16 cellular contexts compared by ENCODE assay signal in the genomic region with DNA sequence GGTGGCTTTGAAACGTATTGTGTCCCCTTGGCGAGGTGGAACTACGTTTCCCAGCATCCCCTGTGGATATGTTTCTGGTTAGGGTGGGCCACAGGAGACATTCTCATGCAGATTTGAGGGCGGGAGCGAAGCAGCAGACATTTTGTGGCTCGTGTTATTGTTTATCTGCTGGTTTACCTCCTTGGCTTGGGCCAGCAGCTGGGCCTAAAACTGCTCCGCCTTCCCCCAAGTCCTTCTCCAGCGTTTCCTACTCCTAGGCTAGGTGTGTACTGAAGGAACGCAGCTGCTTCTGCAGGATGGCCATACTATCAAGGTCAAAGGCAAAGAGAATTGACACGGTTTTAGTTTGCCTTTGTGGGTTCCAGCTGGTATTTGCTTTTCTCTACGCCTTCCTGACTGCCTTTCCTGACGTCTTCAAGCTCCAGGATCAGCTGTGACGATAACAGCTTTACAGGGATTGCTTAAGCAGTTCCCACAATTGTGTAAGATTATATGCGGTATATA. TPM values are rescaled to one million over a fixed set of nuclear protein-coding genes. Genes with fewer than 3 reads are reported as not detected.
DNase-seq lines count a peak whose midpoint lies in the region; ATAC-seq and TF ChIP-seq lines count a peak whose summit lies in the region.
"Had no signal": no experiment of that assay in that cellular context is flagged by ENCODE, and none has a peak within 500 bp of the region (broad histone marks: within the 10 kb centered on the region; RNA-seq: fewer than 3 reads in every experiment).

No MANE protein-coding gene starts in this region.

- H3K27me3 Mint-ChIP-seq in progenitor cell of endocrine pancreas, result no peaks in the 10 kb centered on the region
- H3K27me3 Mint-ChIP-seq in activated CD8-positive, alpha-beta T cell treated with anti-CD3 and anti-CD28 coated beads, Interleukin-2, amount 10 ng/mL, durations not matched to agents 7 days and 5 days (ENCODE audit: low read depth), result peaks cover 5% of the 10 kb centered on the region
- H3K27me3 Mint-ChIP-seq: type B pancreatic cell had no signal

- H3K4me3 Mint-ChIP-seq in progenitor cell of endocrine pancreas (ENCODE audit: low read depth), result peak overlapping the region; percentile 62
- no peak overlapping the region for H3K4me3 Mint-ChIP-seq in activated CD8-positive, alpha-beta T cell treated with anti-CD3 and anti-CD28 coated beads, Interleukin-2, amount 10 ng/mL, durations not matched to agents 7 days and 5 days
- H3K4me3 Mint-ChIP-seq: immature natural killer cell; stimulated activated effector memory CD8-positive, alpha-beta T cell treated with anti-CD3 and anti-CD28 coated beads, Interleukin-12 subunit alpha, Interleukin-12 subunit beta, amount 100 ng/mL, for 72 hours; type B pancreatic cell had no signal

- H3K4me1 Mint-ChIP-seq in progenitor cell of endocrine pancreas (ENCODE audit: low read depth), result no peaks in the 10 kb centered on the region
- no peaks in the 10 kb centered on the region for H3K4me1 Mint-ChIP-seq in activated CD8-positive, alpha-beta T cell treated with anti-CD3 and anti-CD28 coated beads, Interleukin-2, amount 10 ng/mL, durations not matched to agents 7 days and 5 days (ENCODE audit: low read depth)
- H3K4me1 Mint-ChIP-seq: immature natural killer cell; stimulated activated effector memory CD8-positive, alpha-beta T cell treated with anti-CD3 and anti-CD28 coated beads, Interleukin-12 subunit alpha, Interleukin-12 subunit beta, amount 100 ng/mL, for 72 hours had no signal

- no peaks in the 10 kb centered on the region for H3K9me3 Mint-ChIP-seq in progenitor cell of endocrine pancreas (ENCODE audit: low read depth)
- H3K9me3 Mint-ChIP-seq in activated CD8-positive, alpha-beta T cell treated with anti-CD3 and anti-CD28 coated beads, Interleukin-2, amount 10 ng/mL, durations not matched to agents 7 days and 5 days (ENCODE audit: insufficient read depth), result no peaks in the 10 kb centered on the region
- H3K9me3 Mint-ChIP-seq: immature natural killer cell; stimulated activated effector memory CD8-positive, alpha-beta T cell treated with anti-CD3 and anti-CD28 coated beads, Interleukin-12 subunit alpha, Interleukin-12 subunit beta, amount 100 ng/mL, for 72 hours; type B pancreatic cell had no signal

- peak; percentile 49 to 90 for DNase-seq in cardiac muscle cell (ENCODE audit: low read depth in 1 of 2, low spot score in 1 of 2)
- DNase-seq in heart right ventricle, result no peak
- peak; percentile 31 for DNase-seq in SK-N-DZ (ENCODE audit: low spot score)
- peak; percentile 75 for DNase-seq in iPS DF 4.7 (ENCODE audit: extremely low read depth, low spot score)
- no peak for DNase-seq in progenitor cell of endocrine pancreas (ENCODE audit: low spot score, unreplicated experiment)
- DNase-seq in posterior cingulate gyrus, result no peak
- DNase-seq in activated CD8-positive, alpha-beta T cell treated with anti-CD3 and anti-CD28 coated beads, Interleukin-2, amount 10 ng/mL, durations not matched to agents 7 days and 5 days, result no peak
- DNase-seq: ACHN; activated effector memory CD4-positive, alpha-beta T cell treated with Interleukin-2 at 50 U/mL for 16 hours; immature natural killer cell; NCI-H2107 had no signal

- H3K4me1 ChIP-seq in cardiac muscle cell (ENCODE audit: low read depth), result no peaks in the 10 kb centered on the region
- peaks cover 0 to 35% (median 0%) of the 10 kb centered on the region in 9 donors for H3K4me1 ChIP-seq in heart right ventricle
- H3K4me1 ChIP-seq: ascending aorta, esophagus muscularis mucosa had no signal

- no peak for ATAC-seq in heart right ventricle
- no peak for ATAC-seq in HG02642 (IDR thresholded peaks at IDR 0.05; ENCODE audit: poor library complexity, unreplicated experiment)
- ATAC-seq in activated CD8-positive, alpha-beta T cell treated with anti-CD3 and anti-CD28 coated beads, Interleukin-2, amount 10 ng/mL, durations not matched to agents 7 days and 5 days, result no peak
- ATAC-seq: stimulated activated effector memory CD8-positive, alpha-beta T cell treated with anti-CD3 and anti-CD28 coated beads, Interleukin-12 subunit alpha, Interleukin-12 subunit beta, amount 100 ng/mL, for 72 hours had no signal

- H3K36me3 Mint-ChIP-seq in progenitor cell of endocrine pancreas (ENCODE audit: insufficient read depth), result no peaks in the 10 kb centered on the region
- no peaks in the 10 kb centered on the region for H3K36me3 Mint-ChIP-seq in activated CD8-positive, alpha-beta T cell treated with anti-CD3 and anti-CD28 coated beads, Interleukin-2, amount 10 ng/mL, durations not matched to agents 7 days and 5 days (ENCODE audit: low read depth)
- H3K36me3 Mint-ChIP-seq: immature natural killer cell; stimulated activated effector memory CD8-positive, alpha-beta T cell treated with anti-CD3 and anti-CD28 coated beads, Interleukin-12 subunit alpha, Interleukin-12 subunit beta, amount 100 ng/mL, for 72 hours; type B pancreatic cell had no signal

- intact Hi-C loops in heart right ventricle (cut with DNase I), result loop anchor here in 1 of 10 donors (10.0 kb wide), 1 partner anchor 62 kb away; no protein-coding TSS in a partner anchor
- intact Hi-C loops in posterior cingulate gyrus (cut with DNase I), result no loop called here

- POLR2A ChIA-PET in activated CD8-positive, alpha-beta T cell treated with anti-CD3 and anti-CD28 coated beads, Interleukin-2, amount 10 ng/mL, durations not matched to agents 7 days and 5 days (lab: Charles Lee), result interaction anchor here (1.2 kb wide), 1 partner anchor 17 kb away, joined by 6 read pairs; a partner anchor contains a TSS

- WGBS in heart right ventricle, 2 donors, result 77 to 78% methylated on average over 14 of the region's 14 CpGs

- H3K4me3 ChIP-seq in cardiac muscle cell, result no peak overlapping the region
- no peak overlapping the region for H3K4me3 ChIP-seq in heart right ventricle
- H3K4me3 ChIP-seq: ascending aorta, esophagus muscularis mucosa had no signal

- no peak for TF ChIP-seq CTCF in cardiac muscle cell (IDR thresholded peaks at IDR 0.05; ENCODE audit: low read depth, low read length)
- no peak for TF ChIP-seq CTCF in heart right ventricle (IDR thresholded peaks at IDR 0.05)
- no peak for TF ChIP-seq CTCF in progenitor cell of endocrine pancreas (IDR thresholded peaks at IDR 0.05; ENCODE audit: unreplicated experiment)

- H3K36me3 ChIP-seq in cardiac muscle cell (no peaks in the 10 kb centered on the region), heart right ventricle (no peaks in the 10 kb centered on the region)
- H3K36me3 ChIP-seq: ascending aorta, esophagus muscularis mucosa had no signal

- no peak overlapping the region for H3K27ac ChIP-seq in cardiac muscle cell
- no peak overlapping the region for H3K27ac ChIP-seq in heart right ventricle
- H3K27ac ChIP-seq: ascending aorta, esophagus muscularis mucosa had no signal

- H3K27me3 ChIP-seq in cardiac muscle cell, result no peaks in the 10 kb centered on the region
- no peaks in the 10 kb centered on the region for H3K27me3 ChIP-seq in heart right ventricle
- H3K27me3 ChIP-seq: ascending aorta, esophagus muscularis mucosa had no signal

- H3K27ac Mint-ChIP-seq in progenitor cell of endocrine pancreas, result peak overlapping the region; percentile 93
- H3K27ac Mint-ChIP-seq in activated CD8-positive, alpha-beta T cell treated with anti-CD3 and anti-CD28 coated beads, Interleukin-2, amount 10 ng/mL, durations not matched to agents 7 days and 5 days, result no peak overlapping the region
- H3K27ac Mint-ChIP-seq: immature natural killer cell; stimulated activated effector memory CD8-positive, alpha-beta T cell treated with anti-CD3 and anti-CD28 coated beads, Interleukin-12 subunit alpha, Interleukin-12 subunit beta, amount 100 ng/mL, for 72 hours; type B pancreatic cell had no signal

- CTCF ChIA-PET in activated CD8-positive, alpha-beta T cell treated with anti-CD3 and anti-CD28 coated beads, Interleukin-2, amount 10 ng/mL, durations not matched to agents 7 days and 5 days (lab: Charles Lee), result no interaction called here

- H3K9me3 ChIP-seq in cardiac muscle cell (ENCODE audit: low read depth) (no peaks in the 10 kb centered on the region), heart right ventricle (no peaks in the 10 kb centered on the region)
- H3K9me3 ChIP-seq: ascending aorta, esophagus muscularis mucosa had no signal

RNA-seq across cellular contexts. Expression of a gene that starts 17.2 kb away (rescaled TPM):
- total RNA-seq in cardiac muscle cell (197 and 471 TPM in 2 replicates), heart right ventricle (10 to 100 TPM; 50.0 to 94.2 (median 60.5) TPM), progenitor cell of endocrine pancreas (452 and 468 TPM in 2 replicates)
- polyA plus RNA-seq in cardiac muscle cell (308 and 557 TPM in 2 replicates), heart right ventricle (100 to 1,000 TPM in 1 of 2 donors, 10 to 100 TPM in 1; 42.5 to 125 TPM)
- polyA plus RNA-seq in SK-N-DZ (2014; cell fraction: cytosol; rRNA removed), result 144 and 167 TPM in 2 replicates
- polyA plus RNA-seq in SK-N-DZ (2014; cell fraction: nucleus; rRNA removed), result 401 and 428 TPM in 2 replicates
- total RNA-seq in activated CD8-positive, alpha-beta T cell treated with anti-CD3 and anti-CD28 coated beads, Interleukin-2, amount 10 ng/mL, durations not matched to agents 7 days and 5 days, result 100 to 1,000 TPM; 118 to 121 TPM

Comparison
In these comparisons a context has a peak if more than half of its experiments do, and no peak if none do; other contexts are left out.
1. DNase-seq: peak in cardiac muscle cell (2 of 2), SK-N-DZ (single experiment) and iPS DF 4.7 (single experiment); none in heart right ventricle (0 of 2), progenitor cell of endocrine pancreas (single experiment), posterior cingulate gyrus (0 of 10) and activated CD8-positive, alpha-beta T cell treated with anti-CD3 and anti-CD28 coated beads, Interleukin-2, amount 10 ng/mL, durations not matched to agents 7 days and 5 days (single experiment).